Comparison of ENCODE assay signal across 8 cellular contexts in genomic region chr3:126083138-126083445, GRCh38. TPM values are rescaled to one million over a fixed set of nuclear protein-coding genes. Genes with fewer than 3 reads are reported as not detected.
DNase-seq lines count a peak whose midpoint lies in the region; ATAC-seq and TF ChIP-seq lines count a peak whose summit lies in the region.

No MANE protein-coding gene starts in this region.

- H3K4me3 ChIP-seq in effector memory CD4-positive, alpha-beta T cell (ENCODE audit: insufficient read depth, low read depth, low read length, poor library complexity, severe bottlenecking), result peak overlapping the region; percentile 76

- DNase-seq in M059J (ENCODE audit: low read depth) (peak; percentile 10), SHP77 (lab: John Stamatoyannopoulos, UW) (no peak), DMS 273 (lab: John Stamatoyannopoulos, UW; ENCODE audit: unreplicated experiment) (no peak)
- DNase-seq in effector memory CD4-positive, alpha-beta T cell, result no peak

- peaks cover 6% of the 10 kb centered on the region for H3K4me1 ChIP-seq in effector memory CD4-positive, alpha-beta T cell (ENCODE audit: control insufficient read depth, insufficient read depth, low read length, poor library complexity, severe bottlenecking)

- H3K4me1 Mint-ChIP-seq in nephron, result peaks cover 12% of the 10 kb centered on the region

- no peaks in the 10 kb centered on the region for H3K27me3 ChIP-seq in effector memory CD4-positive, alpha-beta T cell (replicated peaks; ENCODE audit: control insufficient read depth, insufficient read depth, low read length, poor library complexity, severe bottlenecking)

- H3K27ac Mint-ChIP-seq in nephron, result peak overlapping the region; percentile 82 to 90 (median 84)

- H3K36me3 ChIP-seq in effector memory CD4-positive, alpha-beta T cell (ENCODE audit: control insufficient read depth, insufficient read depth, low read length), result no peaks in the 10 kb centered on the region

- ATAC-seq in HG03108 (IDR thresholded peaks at IDR 0.05; ENCODE audit: unreplicated experiment), result no peak
- no peak for ATAC-seq in GM18517 (IDR thresholded peaks at IDR 0.05; ENCODE audit: unreplicated experiment)

- peaks cover 23% of the 10 kb centered on the region for H3K36me3 Mint-ChIP-seq in nephron (ENCODE audit: low read depth)

- H3K9me3 ChIP-seq in effector memory CD4-positive, alpha-beta T cell (ENCODE audit: control insufficient read depth, low read length), result no peaks in the 10 kb centered on the region

- H3K9me3 Mint-ChIP-seq in nephron, result peaks cover 7% of the 10 kb centered on the region

- H3K27me3 Mint-ChIP-seq in nephron (ENCODE audit: low read depth), result no peaks in the 10 kb centered on the region

- TF ChIP-seq CTCF in C4-2B (conservative IDR thresholded peaks at IDR 0.05), result no peak
- TF ChIP-seq CTCF in nephron (IDR thresholded peaks at IDR 0.05; ENCODE audit: unreplicated experiment in 3 of 3), result no peak

- H3K27ac ChIP-seq in C4-2B, result peak overlapping the region; percentile 76
- H3K27ac ChIP-seq in effector memory CD4-positive, alpha-beta T cell (ENCODE audit: insufficient read depth, low read length, poor library complexity, severe bottlenecking), result peak overlapping the region; percentile 86

- peak overlapping the region; percentile 94 to 95 (median 94) for H3K4me3 Mint-ChIP-seq in nephron

RNA-seq across cellular contexts. Expression of gene SLC41A3, which starts 0.8 kb away (rescaled TPM):
- total RNA-seq in M059J (2014; rRNA removed; shearing (Covaris generic)), result 57.3 and 67.5 TPM in 2 replicates
